Comparison of ENCODE assay signal across 2 cellular contexts in genomic region chr9:92360083-92360482, GRCh38.
TF ChIP-seq lines count a peak whose summit lies in the region.

No MANE protein-coding gene starts in this region.

TF ChIP-seq in SK-N-SH treated with all-trans-retinoic acid at 6 μM for 48 hours, 23 proteins besides CTCF, POLR2A, EP300 and RAD21:
- no peak for TF ChIP-seq TCF4 (CRISPR knock-in tag; IDR thresholded peaks at IDR 0.05; ENCODE audit: borderline replicate concordance)
- no peak for TF ChIP-seq TSHZ2 (CRISPR knock-in tag; IDR thresholded peaks at IDR 0.05)
- TF ChIP-seq ZNF565 (CRISPR knock-in tag; conservative IDR thresholded peaks at IDR 0.05; ENCODE audit: low read depth), result no peak
- no peak for TF ChIP-seq ZFP3 (CRISPR knock-in tag; IDR thresholded peaks at IDR 0.05)
- no peak for TF ChIP-seq PATZ1 (CRISPR knock-in tag; IDR thresholded peaks at IDR 0.05; ENCODE audit: borderline replicate concordance)
- TF ChIP-seq ARNTL (CRISPR knock-in tag; IDR thresholded peaks at IDR 0.05; ENCODE audit: borderline replicate concordance, low read depth), result no peak
- TF ChIP-seq OSR1 (CRISPR knock-in tag; IDR thresholded peaks at IDR 0.05), result no peak
- no peak for TF ChIP-seq POU6F1 (CRISPR knock-in tag; IDR thresholded peaks at IDR 0.05; ENCODE audit: borderline replicate concordance, low read depth)
- no peak for TF ChIP-seq BACH2 (CRISPR knock-in tag; IDR thresholded peaks at IDR 0.05; ENCODE audit: borderline replicate concordance)
- TF ChIP-seq SNAI2 (CRISPR knock-in tag; IDR thresholded peaks at IDR 0.05), result no peak
- no peak for TF ChIP-seq ESRRG (CRISPR knock-in tag; IDR thresholded peaks at IDR 0.05)
- TF ChIP-seq ZFP30 (CRISPR knock-in tag; IDR thresholded peaks at IDR 0.05), result no peak
- TF ChIP-seq ZNF8 (CRISPR knock-in tag; IDR thresholded peaks at IDR 0.05), result no peak
- no peak for TF ChIP-seq RARB (CRISPR knock-in tag; IDR thresholded peaks at IDR 0.05)
- no peak for TF ChIP-seq ZNF70 (CRISPR knock-in tag; IDR thresholded peaks at IDR 0.05)
- TF ChIP-seq CREB5 (CRISPR knock-in tag; IDR thresholded peaks at IDR 0.05; ENCODE audit: low read depth), result no peak
- no peak for TF ChIP-seq TOX (CRISPR knock-in tag; IDR thresholded peaks at IDR 0.05; ENCODE audit: borderline replicate concordance)
- no peak for TF ChIP-seq PPARA (CRISPR knock-in tag; IDR thresholded peaks at IDR 0.05; ENCODE audit: borderline replicate concordance)

TF ChIP-seq in SK-N-SH, 30 proteins besides CTCF, POLR2A, EP300 and RAD21:
- TF ChIP-seq CHD2 (IDR thresholded peaks at IDR 0.05; ENCODE audit: low read length, partially characterized antibody) (no peak), SMC3 (IDR thresholded peaks at IDR 0.05; ENCODE audit: low read depth, low read length) (no peak), USF1 (IDR thresholded peaks at IDR 0.05; ENCODE audit: borderline replicate concordance, low read depth) (no peak), USF2 (IDR thresholded peaks at IDR 0.05; ENCODE audit: borderline replicate concordance, low read depth, low read length) (no peak)
